In genomic region chr15:70348581-70349344, GRCh38 we compare ENCODE assay signal across 9 cellular contexts.
A peak's percentile ranks its signal among the peaks of the same experiment; 100 is the strongest.
DNase-seq lines count a peak whose midpoint lies in the region; ATAC-seq and TF ChIP-seq lines count a peak whose summit lies in the region.
"Had no signal": no experiment of that assay in that cellular context is flagged by ENCODE, and none has a peak within 500 bp of the region (broad histone marks: within the 10 kb centered on the region; RNA-seq: fewer than 3 reads in every experiment).

No MANE protein-coding gene starts in this region.

- no peak overlapping the region for H3K27ac ChIP-seq in naive thymus-derived CD4-positive, alpha-beta T cell (ENCODE audit: low read depth, low read length)
- H3K27ac ChIP-seq in A673 (ENCODE audit: low read depth, low read length, poor library complexity, severe bottlenecking): no peak overlapping the region

- H3K36me3 Mint-ChIP-seq in CD14-positive monocyte (peaks cover 2 to 4% of the 10 kb centered on the region in 2 donors), MCF 10A (ENCODE audit: insufficient read depth, unreplicated experiment) (no peaks in the 10 kb centered on the region)
- H3K36me3 Mint-ChIP-seq in naive thymus-derived CD4-positive, alpha-beta T cell: no peaks in the 10 kb centered on the region

- H3K27ac Mint-ChIP-seq in CD14-positive monocyte: peak overlapping the region; percentile 32 to 87 (median 79)
- H3K27ac Mint-ChIP-seq in MCF 10A (ENCODE audit: low read depth, unreplicated experiment): no peak overlapping the region
- peak overlapping the region in 1 of 9 donors; percentile 33 for H3K27ac Mint-ChIP-seq in naive thymus-derived CD4-positive, alpha-beta T cell

- no peaks in the 10 kb centered on the region for H3K4me1 ChIP-seq in naive thymus-derived CD4-positive, alpha-beta T cell (ENCODE audit: control insufficient read depth in 2 of 2, insufficient read depth in 2 of 2, low read length in 2 of 2)
- peaks cover 9% of the 10 kb centered on the region for H3K4me1 ChIP-seq in A673 (ENCODE audit: insufficient read depth, low read length, poor library complexity, severe bottlenecking)

- CTCF ChIA-PET in MCF 10A (lab: Yijun Ruan, JAX): no interaction called here
- CTCF ChIA-PET in naive thymus-derived CD4-positive, alpha-beta T cell (lab: Charles Lee): no interaction called here
- CTCF ChIA-PET in A673 (lab: Charles Lee): no interaction called here

- no peaks in the 10 kb centered on the region for H3K27me3 ChIP-seq in naive thymus-derived CD4-positive, alpha-beta T cell (ENCODE audit: control insufficient read depth in 2 of 2, insufficient read depth in 2 of 2, low read length in 2 of 2)
- no peaks in the 10 kb centered on the region for H3K27me3 ChIP-seq in A673 (replicated peaks; ENCODE audit: insufficient read depth, low read depth, low read length, poor library complexity)

- TF ChIP-seq CTCF in CD14-positive monocyte (IDR thresholded peaks at IDR 0.05) (no peak), MCF 10A (IDR thresholded peaks at IDR 0.05; ENCODE audit: unreplicated experiment) (no peak), A673 (conservative IDR thresholded peaks at IDR 0.05; ENCODE audit: low read depth, low read length) (no peak)

- ATAC-seq in naive thymus-derived CD4-positive, alpha-beta T cell: peak; percentile 72
- ATAC-seq in GM21515 (IDR thresholded peaks at IDR 0.05; ENCODE audit: unreplicated experiment): no peak

- H3K27me3 Mint-ChIP-seq in CD14-positive monocyte (ENCODE audit: low read depth in 3 of 3): peaks cover 3 to 7% (median 5%) of the 10 kb centered on the region in 3 donors
- H3K27me3 Mint-ChIP-seq in MCF 10A (ENCODE audit: insufficient read depth, unreplicated experiment): no peaks in the 10 kb centered on the region
- H3K27me3 Mint-ChIP-seq in naive thymus-derived CD4-positive, alpha-beta T cell: peaks cover 0 to 38% (median 0%) of the 10 kb centered on the region in 5 donors

- no peaks in the 10 kb centered on the region for H3K36me3 ChIP-seq in naive thymus-derived CD4-positive, alpha-beta T cell (ENCODE audit: control insufficient read depth in 2 of 3, insufficient read depth in 3 of 3, low read length in 3 of 3)
- no peaks in the 10 kb centered on the region for H3K36me3 ChIP-seq in A673 (ENCODE audit: insufficient read depth, low read length, poor library complexity, severe bottlenecking)

- DNase-seq in CD14-positive monocyte (ENCODE audit: low spot score) (peak; percentile 87), NCI-H2107 (lab: John Stamatoyannopoulos, UW) (peak; percentile 56), MCF 10A (ENCODE audit: unreplicated experiment) (peak; percentile 81), GDM1 (lab: John Stamatoyannopoulos, UW) (no peak), AG08395 (ENCODE audit: low spot score) (no peak), A673 (ENCODE audit: low spot score) (no peak)
- DNase-seq in naive thymus-derived CD4-positive, alpha-beta T cell: no peak
- DNase-seq: mesenchymal stem cell had no signal

- BruUV-seq in MCF 10A (replicated peaks; lab: Mats Ljungman, UMichigan) (no TSS peak), A673 (replicated peaks; lab: Mats Ljungman, UMichigan) (no TSS peak)

- H3K9me3 ChIP-seq in naive thymus-derived CD4-positive, alpha-beta T cell (ENCODE audit: control insufficient read depth in 2 of 3, low read length in 3 of 3): no peaks in the 10 kb centered on the region
- no peaks in the 10 kb centered on the region for H3K9me3 ChIP-seq in A673 (ENCODE audit: low read depth, low read length, poor library complexity, severe bottlenecking)

- H3K9me3 Mint-ChIP-seq in CD14-positive monocyte (no peaks in the 10 kb centered on the region), MCF 10A (ENCODE audit: unreplicated experiment) (no peaks in the 10 kb centered on the region)
- H3K9me3 Mint-ChIP-seq in naive thymus-derived CD4-positive, alpha-beta T cell: peaks cover 0 to 5% (median 0%) of the 10 kb centered on the region in 11 donors

- no peak overlapping the region for H3K4me3 ChIP-seq in naive thymus-derived CD4-positive, alpha-beta T cell (ENCODE audit: low read length)
- no peak overlapping the region for H3K4me3 ChIP-seq in A673 (ENCODE audit: low read depth, low read length, poor library complexity, severe bottlenecking)

- peak overlapping the region; percentile 59 to 80 for H3K4me3 Mint-ChIP-seq in CD14-positive monocyte
- peak overlapping the region; percentile 45 for H3K4me3 Mint-ChIP-seq in MCF 10A (ENCODE audit: unreplicated experiment)
- H3K4me3 Mint-ChIP-seq in naive thymus-derived CD4-positive, alpha-beta T cell: no peak overlapping the region

- peaks cover 30% of the 10 kb centered on the region for H3K4me1 Mint-ChIP-seq in CD14-positive monocyte
- peaks cover 18% of the 10 kb centered on the region for H3K4me1 Mint-ChIP-seq in MCF 10A (ENCODE audit: insufficient read depth, unreplicated experiment)
- H3K4me1 Mint-ChIP-seq in naive thymus-derived CD4-positive, alpha-beta T cell: peaks cover 0 to 9% (median 0%) of the 10 kb centered on the region in 7 donors

- POLR2A ChIA-PET in MCF 10A (lab: Yijun Ruan, JAX) (interaction anchor here (0.7 to 1.2 kb wide), 5 partner anchors 9 to 82 kb away, joined by 3 to 6 read pairs (median 5); no protein-coding TSS in a partner anchor), A673 (lab: Charles Lee; ENCODE audit: low non-redundant PET) (no interaction called here)
- POLR2A ChIA-PET in naive thymus-derived CD4-positive, alpha-beta T cell (lab: Charles Lee): no interaction called here

- intact Hi-C loops in CD14-positive monocyte (cut with micrococcal nuclease): no loop called here
- intact Hi-C loops in MCF 10A (cut with micrococcal nuclease): no loop called here
- intact Hi-C loops in naive thymus-derived CD4-positive, alpha-beta T cell (cut with micrococcal nuclease): no loop called here
- intact Hi-C loops in A673 (cut with micrococcal nuclease; ENCODE audit: unreplicated experiment): no loop called here

Comparison
In these comparisons a context has a peak if more than half of its experiments do, and no peak if none do; other contexts are left out.
1. DNase-seq: peak in CD14-positive monocyte (single experiment), NCI-H2107 (single experiment) and MCF 10A (single experiment); none in naive thymus-derived CD4-positive, alpha-beta T cell (0 of 9), GDM1 (single experiment), AG08395 (single experiment) and A673 (single experiment).
2. H3K4me3 Mint-ChIP-seq: peak in CD14-positive monocyte (2 of 2) and MCF 10A (single experiment); none in naive thymus-derived CD4-positive, alpha-beta T cell (0 of 10).